8 cellular contexts compared by ENCODE assay signal in the genomic region with DNA sequence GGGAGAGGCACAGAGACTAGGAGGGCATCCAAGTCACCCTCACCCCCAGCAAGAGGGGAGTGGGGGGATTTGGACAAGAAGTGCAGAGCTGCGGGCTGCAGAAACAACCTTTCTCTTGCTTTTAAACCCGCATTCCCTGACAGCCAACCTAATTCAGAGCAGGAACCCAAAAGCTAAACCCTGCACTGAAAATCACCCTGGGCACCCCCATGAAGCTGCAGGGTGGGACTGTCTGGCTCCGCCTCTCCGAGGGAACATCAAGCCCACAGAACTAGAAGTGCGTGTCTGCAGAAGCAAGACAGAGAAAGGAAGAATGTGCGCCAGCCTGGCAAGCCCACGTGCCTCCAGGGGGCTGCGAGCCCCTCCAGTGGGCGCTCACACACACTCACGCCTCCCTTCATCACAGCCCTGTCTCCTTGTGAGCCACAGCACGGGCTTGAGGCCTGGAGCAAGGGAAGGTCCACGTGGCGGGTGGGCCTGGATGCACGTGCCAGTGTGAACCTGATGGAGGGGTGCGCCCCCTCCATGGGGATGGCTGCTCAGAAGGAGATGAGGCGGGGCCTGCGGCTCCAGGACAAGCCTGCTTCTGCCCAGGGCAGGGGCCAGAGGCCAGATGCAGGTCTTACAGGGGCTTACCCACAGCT. TPM values are rescaled to one million over a fixed set of nuclear protein-coding genes. Genes with fewer than 3 reads are reported as not detected.
DNase-seq lines count a peak whose midpoint lies in the region; ATAC-seq and TF ChIP-seq lines count a peak whose summit lies in the region.

No MANE protein-coding gene starts in this region.

- no peak overlapping the region for H2AFZ ChIP-seq in hepatocyte

- H3K27ac Mint-ChIP-seq in activated naive CD4-positive, alpha-beta T cell treated with anti-CD3 and anti-CD28 coated beads, Interleukin-2, amount 10 ng/mL, durations not matched to agents 7 days and 5 days, result peak overlapping the region; percentile 91
- peak overlapping the region; percentile 95 for H3K27ac Mint-ChIP-seq in stimulated activated naive B cell treated with anti-CD40 and anti-IgM and Interleukin-4, amounts not matched to agents 10 μg/mL and 1 μg/mL and 100 μg/mL, for 72 hours

- no peaks in the 10 kb centered on the region for H3K9me3 Mint-ChIP-seq in activated naive CD4-positive, alpha-beta T cell treated with anti-CD3 and anti-CD28 coated beads, Interleukin-2, amount 10 ng/mL, durations not matched to agents 7 days and 5 days
- H3K9me3 Mint-ChIP-seq in stimulated activated naive B cell treated with anti-CD40 and anti-IgM and Interleukin-4, amounts not matched to agents 10 μg/mL and 1 μg/mL and 100 μg/mL, for 72 hours, result no peaks in the 10 kb centered on the region

- H3K79me2 ChIP-seq in hepatocyte, result peaks cover 94% of the 10 kb centered on the region

- H3K27me3 Mint-ChIP-seq in activated naive CD4-positive, alpha-beta T cell treated with anti-CD3 and anti-CD28 coated beads, Interleukin-2, amount 10 ng/mL, durations not matched to agents 7 days and 5 days, result no peaks in the 10 kb centered on the region
- H3K27me3 Mint-ChIP-seq in stimulated activated naive B cell treated with anti-CD40 and anti-IgM and Interleukin-4, amounts not matched to agents 10 μg/mL and 1 μg/mL and 100 μg/mL, for 72 hours, result no peaks in the 10 kb centered on the region

- H3K9me2 ChIP-seq in hepatocyte (replicated peaks; ENCODE audit: insufficient read depth), result no peaks in the 10 kb centered on the region

- H3K4me3 ChIP-seq in hepatocyte, result no peak overlapping the region

- no peak for TF ChIP-seq CTCF in hepatocyte (IDR thresholded peaks at IDR 0.05; ENCODE audit: poor library complexity)

- H4K20me1 ChIP-seq in hepatocyte (ENCODE audit: insufficient read depth, poor library complexity, severe bottlenecking), result peaks cover 86% of the 10 kb centered on the region

- WGBS in hepatocyte (ENCODE audit: low lambda C conversion rate, missing lambda C conversion rate), result 55% methylated on average over 17 of the region's 17 CpGs

- CTCF ChIA-PET in activated naive CD4-positive, alpha-beta T cell treated with anti-CD3 and anti-CD28 coated beads, Interleukin-2, amount 10 ng/mL, durations not matched to agents 7 days and 5 days (lab: Charles Lee), result interaction anchor here (0.9 to 10.9 kb wide), 7 partner anchors 8 to 87 kb away, joined by 3 to 136 read pairs (median 10); a partner anchor contains a TSS

- ATAC-seq in stimulated activated naive B cell treated with anti-CD40 and anti-IgM and Interleukin-4, amounts not matched to agents 10 μg/mL and 1 μg/mL and 100 μg/mL, for 72 hours (replicated peaks), result peak; percentile 52 to 55
- no peak for ATAC-seq in HG02973 (IDR thresholded peaks at IDR 0.05; ENCODE audit: unreplicated experiment)

- no peaks in the 10 kb centered on the region for H3K36me3 ChIP-seq in hepatocyte (replicated peaks; ENCODE audit: insufficient read depth, low read depth)

- H3K27me3 ChIP-seq in hepatocyte, result no peaks in the 10 kb centered on the region

- peaks cover 72% of the 10 kb centered on the region for H3K4me1 ChIP-seq in hepatocyte (ENCODE audit: insufficient read depth)

- H3K36me3 Mint-ChIP-seq in activated naive CD4-positive, alpha-beta T cell treated with anti-CD3 and anti-CD28 coated beads, Interleukin-2, amount 10 ng/mL, durations not matched to agents 7 days and 5 days, result peaks cover 24% of the 10 kb centered on the region
- H3K36me3 Mint-ChIP-seq in stimulated activated naive B cell treated with anti-CD40 and anti-IgM and Interleukin-4, amounts not matched to agents 10 μg/mL and 1 μg/mL and 100 μg/mL, for 72 hours, result peaks cover 24 to 33% of the 10 kb centered on the region in 2 donors

- H3K27ac ChIP-seq in hepatocyte, result peak overlapping the region; percentile 94

- peak; percentile 24 for DNase-seq in activated naive CD4-positive, alpha-beta T cell treated with Interleukin-2 at 50 U/mL for 16 hours
- DNase-seq in activated naive CD4-positive, alpha-beta T cell (lab: John Stamatoyannopoulos, UW), result no peak
- DNase-seq in activated naive CD4-positive, alpha-beta T cell treated with anti-CD3 and anti-CD28 coated beads, Interleukin-2, amount 10 ng/mL, durations not matched to agents 7 days and 5 days, result peak; percentile 64
- DNase-seq in hepatocyte (ENCODE audit: low spot score), result peak; percentile 52
- no peak for DNase-seq in stimulated activated naive B cell treated with anti-CD40 and anti-IgM and Interleukin-4, amounts not matched to agents 10 μg/mL and 1 μg/mL and 100 μg/mL, for 72 hours
- DNase-seq in SHP77 treated with DMSO at 0.1 percent for 48 hours (lab: John Stamatoyannopoulos, UW), result no peak
- no peak for DNase-seq in NOMO-1 treated with dmso at 0.1 percent for 144 hours (lab: John Stamatoyannopoulos, UW; ENCODE audit: unreplicated experiment)

- no peaks in the 10 kb centered on the region for H3K9me3 ChIP-seq in hepatocyte (ENCODE audit: low read depth)

- peak overlapping the region; percentile 74 for H3K4me3 Mint-ChIP-seq in activated naive CD4-positive, alpha-beta T cell treated with anti-CD3 and anti-CD28 coated beads, Interleukin-2, amount 10 ng/mL, durations not matched to agents 7 days and 5 days
- H3K4me3 Mint-ChIP-seq in stimulated activated naive B cell treated with anti-CD40 and anti-IgM and Interleukin-4, amounts not matched to agents 10 μg/mL and 1 μg/mL and 100 μg/mL, for 72 hours, result peak overlapping the region; percentile 63 to 81

- peak overlapping the region; percentile 70 for H3K4me2 ChIP-seq in hepatocyte

- H3K4me1 Mint-ChIP-seq in activated naive CD4-positive, alpha-beta T cell treated with anti-CD3 and anti-CD28 coated beads, Interleukin-2, amount 10 ng/mL, durations not matched to agents 7 days and 5 days, result peaks cover 83% of the 10 kb centered on the region
- H3K4me1 Mint-ChIP-seq in stimulated activated naive B cell treated with anti-CD40 and anti-IgM and Interleukin-4, amounts not matched to agents 10 μg/mL and 1 μg/mL and 100 μg/mL, for 72 hours, result peaks cover 68 to 83% of the 10 kb centered on the region in 2 donors

RNA-seq across cellular contexts. Expression of gene PNMA1, which starts 27.8 kb away (rescaled TPM):
- 23.0 and 27.3 TPM in 2 replicates for total RNA-seq in hepatocyte
- 41.2 and 45.7 TPM in 2 replicates for polyA plus RNA-seq in hepatocyte

Comparison
In these comparisons a context has a peak if more than half of its experiments do, and no peak if none do; other contexts are left out.
1. DNase-seq: peak in activated naive CD4-positive, alpha-beta T cell treated with Interleukin-2 at 50 U/mL for 16 hours (single experiment), activated naive CD4-positive, alpha-beta T cell treated with anti-CD3 and anti-CD28 coated beads, Interleukin-2, amount 10 ng/mL, durations not matched to agents 7 days and 5 days (single experiment) and hepatocyte (single experiment); none in activated naive CD4-positive, alpha-beta T cell (0 of 4), stimulated activated naive B cell treated with anti-CD40 and anti-IgM and Interleukin-4, amounts not matched to agents 10 μg/mL and 1 μg/mL and 100 μg/mL, for 72 hours (single experiment), SHP77 treated with DMSO at 0.1 percent for 48 hours (single experiment) and NOMO-1 treated with dmso at 0.1 percent for 144 hours (single experiment).